18 cellular contexts compared by ENCODE assay signal in genomic region chr11:97770570-97770969, GRCh38.
DNase-seq lines count a peak whose midpoint lies in the region; ATAC-seq and TF ChIP-seq lines count a peak whose summit lies in the region.
"Had no signal": no experiment of that assay in that cellular context is flagged by ENCODE, and none has a peak within 500 bp of the region (broad histone marks: within the 10 kb centered on the region; RNA-seq: fewer than 3 reads in every experiment).

No MANE protein-coding gene starts in this region.

- no peak overlapping the region for H3K4me3 ChIP-seq in right cardiac atrium (ENCODE audit: low read length)
- H3K4me3 ChIP-seq in left ventricle myocardium inferior = no peak overlapping the region
- H3K4me3 ChIP-seq in neural progenitor cell = no peak overlapping the region
- H3K4me3 ChIP-seq: A549; BLaER1 treated with 17β-estradiol and CSF1 and Interleukin-3, amounts not matched to agents 10 nM and 100 nM had no signal

- 43% methylated on average over 1 of the region's 1 CpG for WGBS in right cardiac atrium

- no peaks in the 10 kb centered on the region for H3K4me1 ChIP-seq in right cardiac atrium (ENCODE audit: control insufficient read depth, insufficient read depth, low read length)
- H3K4me1 ChIP-seq in left ventricle myocardium inferior = peaks cover 10% of the 10 kb centered on the region
- H3K4me1 ChIP-seq in neural progenitor cell = no peaks in the 10 kb centered on the region
- H3K4me1 ChIP-seq: A549; BLaER1 treated with 17β-estradiol and CSF1 and Interleukin-3, amounts not matched to agents 10 nM and 100 nM; Caco-2 had no signal

- peaks cover 4% of the 10 kb centered on the region for H3K4me1 Mint-ChIP-seq in neural progenitor cell
- H3K4me1 Mint-ChIP-seq: B cell had no signal

- peak; percentile 76 for ATAC-seq in Right ventricle myocardium inferior
- no peak for ATAC-seq in right cardiac atrium
- ATAC-seq in left ventricle myocardium superior = peak; percentile 58
- ATAC-seq in GM21390 (IDR thresholded peaks at IDR 0.05; ENCODE audit: unreplicated experiment) = no peak
- ATAC-seq: A549; CD8-positive, alpha-beta T cell had no signal

- TF ChIP-seq CTCF in left ventricle myocardium inferior (IDR thresholded peaks at IDR 0.05; ENCODE audit: borderline replicate concordance) (no peak), neural progenitor cell (IDR thresholded peaks at IDR 0.05) (no peak)

- H3K36me3 Mint-ChIP-seq in neural progenitor cell = no peaks in the 10 kb centered on the region
- H3K36me3 Mint-ChIP-seq: CD8-positive, alpha-beta T cell had no signal

- H3K4me3 Mint-ChIP-seq in neural progenitor cell = no peak overlapping the region
- H3K4me3 Mint-ChIP-seq: B cell; CD4-positive, alpha-beta T cell; CD8-positive, alpha-beta T cell had no signal

- no peak overlapping the region for H3K4me2 ChIP-seq in neural progenitor cell
- H3K4me2 ChIP-seq: A549; BLaER1 treated with 17β-estradiol and CSF1 and Interleukin-3, amounts not matched to agents 10 nM and 100 nM had no signal

- DNase-seq in Right ventricle myocardium inferior (ENCODE audit: missing footprints) (no peak), right cardiac atrium (no peak), left ventricle myocardium superior (no peak), left ventricle myocardium inferior (no peak), neural progenitor cell (ENCODE audit: low spot score) (no peak)
- DNase-seq: AML-193; Caco-2; Calu3; CD4-positive, alpha-beta T cell; CD8-positive, alpha-beta T cell; DMS79 treated with DMSO at 0.1 percent for 48 hours; GF-D8 had no signal

- H2AFZ ChIP-seq in neural progenitor cell (replicated peaks) = peak overlapping the region; percentile 31

- H3K27me3 ChIP-seq in right cardiac atrium (ENCODE audit: control insufficient read depth, insufficient read depth) (no peaks in the 10 kb centered on the region), left ventricle myocardium inferior (ENCODE audit: low read depth) (no peaks in the 10 kb centered on the region), neural progenitor cell (no peaks in the 10 kb centered on the region)
- H3K27me3 ChIP-seq: BLaER1 treated with 17β-estradiol and CSF1 and Interleukin-3, amounts not matched to agents 10 nM and 100 nM had no signal

- H3K9me3 Mint-ChIP-seq in neural progenitor cell = no peaks in the 10 kb centered on the region

- H3K79me2 ChIP-seq in neural progenitor cell (ENCODE audit: low read depth) = no peaks in the 10 kb centered on the region

- no peak overlapping the region for H3K27ac ChIP-seq in right cardiac atrium (ENCODE audit: low read length)
- no peak overlapping the region for H3K27ac ChIP-seq in left ventricle myocardium inferior (replicated peaks)
- no peak overlapping the region for H3K27ac ChIP-seq in neural progenitor cell
- H3K27ac ChIP-seq: 22Rv1; A549; BLaER1 treated with 17β-estradiol and CSF1 and Interleukin-3, amounts not matched to agents 10 nM and 100 nM; C4-2B had no signal

- H3K36me3 ChIP-seq in left ventricle myocardium inferior = no peaks in the 10 kb centered on the region
- no peaks in the 10 kb centered on the region for H3K36me3 ChIP-seq in neural progenitor cell
- H3K36me3 ChIP-seq: BLaER1 treated with 17β-estradiol and CSF1 and Interleukin-3, amounts not matched to agents 10 nM and 100 nM had no signal

- H3K27ac Mint-ChIP-seq in neural progenitor cell = no peak overlapping the region
- H3K27ac Mint-ChIP-seq: B cell; CD4-positive, alpha-beta T cell; CD8-positive, alpha-beta T cell had no signal

- no peak overlapping the region for H3K9ac ChIP-seq in neural progenitor cell
- H3K9ac ChIP-seq: BLaER1 treated with 17β-estradiol and CSF1 and Interleukin-3, amounts not matched to agents 10 nM and 100 nM had no signal

- no peaks in the 10 kb centered on the region for H3F3A ChIP-seq in neural progenitor cell (ENCODE audit: low read depth)

- H3K9me3 ChIP-seq in right cardiac atrium (ENCODE audit: control insufficient read depth, low read length) (no peaks in the 10 kb centered on the region), left ventricle myocardium inferior (replicated peaks) (peaks cover 8% of the 10 kb centered on the region), neural progenitor cell (ENCODE audit: low read depth) (no peaks in the 10 kb centered on the region)
- H3K9me3 ChIP-seq: A549; BLaER1 treated with 17β-estradiol and CSF1 and Interleukin-3, amounts not matched to agents 10 nM and 100 nM; Caco-2 had no signal

- no peaks in the 10 kb centered on the region for H4K20me1 ChIP-seq in neural progenitor cell (ENCODE audit: low read depth)
- H4K20me1 ChIP-seq: BLaER1 treated with 17β-estradiol and CSF1 and Interleukin-3, amounts not matched to agents 10 nM and 100 nM had no signal

- no peaks in the 10 kb centered on the region for H3K27me3 Mint-ChIP-seq in neural progenitor cell (ENCODE audit: insufficient read depth, low read depth)
- H3K27me3 Mint-ChIP-seq: B cell; CD4-positive, alpha-beta T cell had no signal

- intact Hi-C loops in Right ventricle myocardium inferior (cut with DNase I) (no loop called here), right cardiac atrium (cut with DNase I) (no loop called here), left ventricle myocardium superior (cut with micrococcal nuclease) (no loop called here), left ventricle myocardium inferior (cut with micrococcal nuclease) (no loop called here)

Comparison
In these comparisons a context has a peak if more than half of its experiments do, and no peak if none do; other contexts are left out.
1. ATAC-seq: peak in Right ventricle myocardium inferior (single experiment) and left ventricle myocardium superior (single experiment); none in right cardiac atrium (0 of 2) and GM21390 (single experiment).